ENCODE assay signal across 36 cellular contexts in genomic region chr4:49058306-49058705, GRCh38.
"Had no signal": no experiment of that assay in that cellular context is flagged by ENCODE, and none has a peak within 500 bp of the region (broad histone marks: within the 10 kb centered on the region; RNA-seq: fewer than 3 reads in every experiment).

No MANE protein-coding gene starts in this region.

- H3K27me3 ChIP-seq: adrenal gland, body of pancreas, brain microvascular endothelial cell, breast epithelium had no signal

- FAIRE-seq: astrocyte, TTC549 had no signal

- H3K9me3 ChIP-seq: adrenal gland, body of pancreas had no signal

- H3K4me3 ChIP-seq: adrenal gland, body of pancreas, breast epithelium had no signal

- H3K36me3 ChIP-seq: adrenal gland, brain microvascular endothelial cell, breast epithelium had no signal

- H3K4me1 ChIP-seq: adrenal gland, body of pancreas, breast epithelium had no signal

- H3K27me3 Mint-ChIP-seq: activated B cell treated with CpG ODN at 0.5 μM for 24 hours; activated CD4-positive, alpha-beta memory T cell treated with anti-CD3 and anti-CD28 coated beads for 36 hours; activated CD4-positive, alpha-beta T cell treated with anti-CD3 and anti-CD28 coated beads, Interleukin-2, amount 10 ng/mL, durations not matched to agents 24 days and 14 days; activated CD8-positive, alpha-beta T cell treated with anti-CD3 and anti-CD28 coated beads for 36 hours; activated naive CD8-positive, alpha-beta T cell treated with anti-CD3 and anti-CD28 coated beads for 36 hours had no signal

- H3K36me3 Mint-ChIP-seq: activated naive CD8-positive, alpha-beta T cell treated with anti-CD3 and anti-CD28 coated beads for 36 hours had no signal

- H3K4me1 Mint-ChIP-seq: activated B cell treated with CpG ODN at 0.5 μM for 24 hours; activated CD4-positive, alpha-beta T cell treated with anti-CD3 and anti-CD28 coated beads, Interleukin-2, amount 10 ng/mL, durations not matched to agents 24 days and 14 days; activated naive CD8-positive, alpha-beta T cell treated with anti-CD3 and anti-CD28 coated beads for 36 hours; activated T-helper 17 cell treated with anti-CD3 and anti-CD28 coated beads, Interleukin-2, amount 50 U/mL, for 72 hours had no signal

- ATAC-seq: activated CD8-positive, alpha-beta T cell treated with anti-CD3 and anti-CD28 coated beads for 36 hours; activated naive CD4-positive, alpha-beta T cell treated with anti-CD3 and anti-CD28 coated beads, Interleukin-2, amount 50 U/mL, for 72 hours; activated T-cell treated with anti-CD3 and anti-CD28 coated beads, Interleukin-2, amount 50 U/mL, for 4 hours; activated T-cell treated with anti-CD3 and anti-CD28 coated beads, Interleukin-2, amount 50 U/mL, for 72 hours; activated T-helper 17 cell treated with anti-CD3 and anti-CD28 coated beads, Interleukin-2, amount 50 U/mL, for 72 hours; body of pancreas had no signal

- DNase-seq: activated B cell treated with CpG ODN at 0.5 μM for 24 hours; activated CD4-positive, alpha-beta memory T cell treated with anti-CD3 and anti-CD28 coated beads for 36 hours; activated CD4-positive, alpha-beta T cell treated with anti-CD3 and anti-CD28 coated beads for 4 hours; activated CD4-positive, alpha-beta T cell treated with anti-CD3 and anti-CD28 coated beads, Interleukin-2, amount 10 ng/mL, durations not matched to agents 24 days and 14 days; activated CD4-positive, alpha-beta T cell treated with anti-CD3 and anti-CD28 coated beads, Interleukin-2, amount 50 U/mL, for 1 hour; activated CD4-positive, alpha-beta T cell treated with anti-CD3 and anti-CD28 coated beads, Interleukin-2, amount 50 U/mL, for 4 hours; activated CD4-positive, CD25-positive, alpha-beta regulatory T cell treated with anti-CD3 and anti-CD28 coated beads, Interleukin-2, amount 50 U/mL, for 72 hours; activated CD8-positive, alpha-beta memory T cell treated with anti-CD3 and anti-CD28 coated beads, Interleukin-2, amount 50 U/mL, for 4 hours; activated CD8-positive, alpha-beta T cell treated with anti-CD3 and anti-CD28 coated beads for 36 hours; activated effector memory CD4-positive, alpha-beta T cell treated with anti-CD3 and anti-CD28 coated beads, Interleukin-2, amount 50 U/mL, for 16 hours; activated gamma-delta T cell treated with Interleukin-2 at 50 U/mL for 16 hours; activated naive CD4-positive, alpha-beta T cell; activated naive CD4-positive, alpha-beta T cell treated with anti-CD3 and anti-CD28 coated beads for 36 hours; activated naive CD4-positive, alpha-beta T cell treated with anti-CD3 and anti-CD28 coated beads, Interleukin-2, amount 50 U/mL, for 16 hours; activated naive CD8-positive, alpha-beta T cell treated with anti-CD3 and anti-CD28 coated beads for 36 hours; activated T-cell treated with anti-CD3 and anti-CD28 coated beads for 4 hours; activated T-cell treated with anti-CD3 and anti-CD28 coated beads, Interleukin-2, amount 50 U/mL, for 1 hour; activated T-cell treated with anti-CD3 and anti-CD28 coated beads, Interleukin-2, amount 50 U/mL, for 4 hours; activated T-cell treated with anti-CD3 and anti-CD28 coated beads, Interleukin-2, amount 50 U/mL, for 72 hours; adrenal gland; amniotic stem cell; aorta; body of pancreas; brain microvascular endothelial cell; central memory CD4-positive, alpha-beta T cell; T-helper 2 cell; T-helper 9 cell had no signal

- H3K4me3 Mint-ChIP-seq: activated B cell treated with CpG ODN at 0.5 μM for 24 hours; activated CD4-positive, alpha-beta memory T cell treated with anti-CD3 and anti-CD28 coated beads for 36 hours; activated CD4-positive, alpha-beta T cell treated with anti-CD3 and anti-CD28 coated beads, Interleukin-2, amount 10 ng/mL, durations not matched to agents 24 days and 14 days; activated CD8-positive, alpha-beta T cell treated with anti-CD3 and anti-CD28 coated beads for 36 hours; activated naive CD4-positive, alpha-beta T cell treated with anti-CD3 and anti-CD28 coated beads for 36 hours; activated naive CD8-positive, alpha-beta T cell treated with anti-CD3 and anti-CD28 coated beads for 36 hours; activated T-cell treated with anti-CD3 and anti-CD28 coated beads, Interleukin-2, amount 50 U/mL, for 4 hours; activated T-cell treated with anti-CD3 and anti-CD28 coated beads, Interleukin-2, amount 50 U/mL, for 72 hours; activated T-helper 1 cell treated with anti-CD3 and anti-CD28 coated beads, Interleukin-12 subunit alpha, Interleukin-12 subunit beta, Interleukin-2, Interleukin-4 antibody, amounts not matched to agents 30 ng/mL and 10 ng/mL and 1 ng/mL, durations not matched to agents 14 hours and 24 hours and 36 hours; activated T-helper 17 cell treated with anti-CD3 and anti-CD28 coated beads, Interleukin-2, amount 50 U/mL, for 72 hours; T-helper 1 cell treated with Interleukin-12 subunit alpha and Interleukin-12 subunit beta and Interleukin-4 antibody, amounts not matched to agents 30 μg/mL and 1 μg/mL, for 36 hours; T-helper 2 cell treated with Interferon-gamma antibody and Interleukin-4, amounts not matched to agents 5 μg/mL and 100 μg/mL, for 36 hours had no signal

- H3K27ac ChIP-seq: adrenal gland, body of pancreas, brain microvascular endothelial cell, breast epithelium, VCaP had no signal

- H3K27ac Mint-ChIP-seq: activated B cell treated with CpG ODN at 0.5 μM for 24 hours; activated CD4-positive, alpha-beta memory T cell treated with anti-CD3 and anti-CD28 coated beads for 36 hours; activated CD4-positive, alpha-beta T cell treated with anti-CD3 and anti-CD28 coated beads, Interleukin-2, amount 10 ng/mL, durations not matched to agents 24 days and 14 days; activated CD8-positive, alpha-beta T cell treated with anti-CD3 and anti-CD28 coated beads for 36 hours; activated naive CD4-positive, alpha-beta T cell treated with anti-CD3 and anti-CD28 coated beads for 36 hours; activated naive CD4-positive, alpha-beta T cell treated with anti-CD3 and anti-CD28 coated beads, Interleukin-2, amount 50 U/mL, for 72 hours; activated naive CD8-positive, alpha-beta T cell treated with anti-CD3 and anti-CD28 coated beads for 36 hours; activated T-cell treated with anti-CD3 and anti-CD28 coated beads, Interleukin-2, amount 50 U/mL, for 72 hours; activated T-helper 1 cell treated with anti-CD3 and anti-CD28 coated beads, Interleukin-12 subunit alpha, Interleukin-12 subunit beta, Interleukin-2, Interleukin-4 antibody, amounts not matched to agents 30 ng/mL and 10 ng/mL and 1 ng/mL, durations not matched to agents 14 hours and 24 hours and 36 hours; activated T-helper 17 cell treated with anti-CD3 and anti-CD28 coated beads, Interleukin-2, amount 50 U/mL, for 72 hours; T-helper 1 cell treated with Interleukin-12 subunit alpha and Interleukin-12 subunit beta and Interleukin-4 antibody, amounts not matched to agents 30 μg/mL and 1 μg/mL, for 36 hours; T-helper 2 cell treated with Interferon-gamma antibody and Interleukin-4, amounts not matched to agents 5 μg/mL and 100 μg/mL, for 36 hours had no signal
